Comparison of ENCODE assay signal across 9 cellular contexts in the genomic region with DNA sequence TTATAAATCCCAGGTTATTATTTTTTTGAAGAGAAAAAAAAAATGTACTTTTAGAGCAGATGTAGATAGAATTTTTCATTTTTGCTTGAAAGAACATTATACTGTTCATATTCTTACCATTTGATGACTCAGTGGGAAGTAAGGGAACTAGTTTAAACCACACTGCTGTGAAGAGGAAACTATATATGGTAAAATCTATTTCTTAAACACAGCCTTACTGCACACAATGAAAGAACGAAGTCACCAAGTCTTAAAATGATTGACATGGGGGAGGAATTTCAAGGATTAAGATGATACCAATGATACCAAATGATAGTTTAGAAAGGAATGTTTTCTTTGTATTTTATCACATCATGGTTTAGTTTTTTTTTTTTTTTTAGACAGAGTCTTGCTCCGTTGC. TPM values are rescaled to one million over a fixed set of nuclear protein-coding genes. Genes with fewer than 3 reads are reported as not detected.
DNase-seq lines count a peak whose midpoint lies in the region; ATAC-seq, FAIRE-seq and TF ChIP-seq lines count a peak whose summit lies in the region.
"Had no signal": no experiment of that assay in that cellular context is flagged by ENCODE, and none has a peak within 500 bp of the region (broad histone marks: within the 10 kb centered on the region; RNA-seq: fewer than 3 reads in every experiment).

No MANE protein-coding gene starts in this region.

- no peak for TF ChIP-seq CTCF in Peyer's patch (IDR thresholded peaks at IDR 0.05)
- TF ChIP-seq CTCF in pancreas (IDR thresholded peaks at IDR 0.05) = no peak

- H3K27me3 Mint-ChIP-seq in activated T-cell treated with anti-CD3 and anti-CD28 coated beads, Interleukin-2, amount 50 U/mL, for 24 hours = no peaks in the 10 kb centered on the region

- H3K27ac Mint-ChIP-seq in activated T-cell treated with anti-CD3 and anti-CD28 coated beads, Interleukin-2, amount 50 U/mL, for 24 hours = peak overlapping the region; percentile 92

- H3K4me3 Mint-ChIP-seq in activated T-cell treated with anti-CD3 and anti-CD28 coated beads, Interleukin-2, amount 50 U/mL, for 24 hours = peak overlapping the region; percentile 59

- intact Hi-C loops in posterior cingulate gyrus (cut with DNase I) (no loop called here), pancreas (cut with DNase I) (no loop called here)

- peaks cover 65% of the 10 kb centered on the region for H3K4me1 Mint-ChIP-seq in activated T-cell treated with anti-CD3 and anti-CD28 coated beads, Interleukin-2, amount 50 U/mL, for 24 hours (ENCODE audit: low read depth)

- H3K27ac ChIP-seq in Peyer's patch = peak overlapping the region in 1 of 4 donors; percentile 2
- H3K27ac ChIP-seq in pancreas = no peak overlapping the region
- H3K27ac ChIP-seq: C4-2B had no signal

- no peaks in the 10 kb centered on the region for H3K36me3 ChIP-seq in Peyer's patch
- no peaks in the 10 kb centered on the region for H3K36me3 ChIP-seq in pancreas

- H3K27me3 ChIP-seq in Peyer's patch = no peaks in the 10 kb centered on the region
- no peaks in the 10 kb centered on the region for H3K27me3 ChIP-seq in pancreas

- H3K4me3 ChIP-seq in Peyer's patch (no peak overlapping the region), pancreas (no peak overlapping the region)

- H3K9me3 Mint-ChIP-seq in activated T-cell treated with anti-CD3 and anti-CD28 coated beads, Interleukin-2, amount 50 U/mL, for 24 hours = no peaks in the 10 kb centered on the region

- DNase-seq in activated T-cell treated with anti-CD3 and anti-CD28 coated beads, Interleukin-2, amount 50 U/mL, for 24 hours = no peak
- no peak for DNase-seq in activated T-cell treated with anti-CD3 and anti-CD28 coated beads, Interleukin-2, amount 50 U/mL, for 1 hour
- DNase-seq in RPMI7951 (ENCODE audit: low read depth) (peak; percentile 78), superior temporal gyrus (ENCODE audit: extremely low spot score) (peak; percentile 23), posterior cingulate gyrus (no peak), Peyer's patch (no peak), pancreas (no peak)

- no peak for TF ChIP-seq POLR2A in Peyer's patch (IDR thresholded peaks at IDR 0.05)

- peaks cover 67% of the 10 kb centered on the region for H3K36me3 Mint-ChIP-seq in activated T-cell treated with anti-CD3 and anti-CD28 coated beads, Interleukin-2, amount 50 U/mL, for 24 hours (ENCODE audit: low read depth)

- no peak for FAIRE-seq in pancreas (lab: Jason Lieb, UNC)

- H3K9me3 ChIP-seq in Peyer's patch (no peaks in the 10 kb centered on the region), pancreas (no peaks in the 10 kb centered on the region)

- 93 to 97% methylated on average over 2 of the region's 2 CpGs for WGBS in pancreas, 2 donors

- H3K4me1 ChIP-seq in Peyer's patch = peaks cover 0 to 58% (median 9%) of the 10 kb centered on the region in 4 donors
- H3K4me1 ChIP-seq in pancreas = peaks cover 0 to 24% (median 8%) of the 10 kb centered on the region in 3 donors

- ATAC-seq in esophagus mucosa = peak; percentile 67
- ATAC-seq in pancreas = no peak

RNA-seq across cellular contexts. Expression of a gene that starts 5.0 kb away (rescaled TPM):
- total RNA-seq in RPMI7951 (2014; rRNA removed; shearing (Covaris generic)) = 85.8 and 98.8 TPM in 2 replicates
- total RNA-seq in esophagus mucosa (177 TPM), Peyer's patch (100 to 1,000 TPM in 2 of 4 donors, 10 to 100 TPM in 2; 62.9 to 128 (median 89.5) TPM), pancreas (100 to 1,000 TPM in 2 of 6 donors, 10 to 100 TPM in 4; 47.2 to 115 (median 70.9) TPM)
- 10 to 100 TPM; 19.8 to 36.6 TPM for polyA plus RNA-seq in pancreas

Comparison
In these comparisons a context has a peak if more than half of its experiments do, and no peak if none do; other contexts are left out.
1. DNase-seq: peak in RPMI7951 (single experiment) and superior temporal gyrus (single experiment); none in activated T-cell treated with anti-CD3 and anti-CD28 coated beads, Interleukin-2, amount 50 U/mL, for 24 hours (single experiment), activated T-cell treated with anti-CD3 and anti-CD28 coated beads, Interleukin-2, amount 50 U/mL, for 1 hour (single experiment), posterior cingulate gyrus (0 of 10), Peyer's patch (0 of 3) and pancreas (0 of 6).